Comparison of ENCODE assay signal across 11 cellular contexts in genomic region chr6:63644668-63645326, GRCh38. TPM values are rescaled to one million over a fixed set of nuclear protein-coding genes. Genes with fewer than 3 reads are reported as not detected.
DNase-seq lines count a peak whose midpoint lies in the region; ATAC-seq, FAIRE-seq and TF ChIP-seq lines count a peak whose summit lies in the region.
"Had no signal": no experiment of that assay in that cellular context is flagged by ENCODE, and none has a peak within 500 bp of the region (broad histone marks: within the 10 kb centered on the region; RNA-seq: fewer than 3 reads in every experiment).

No MANE protein-coding gene starts in this region.

- no peaks in the 10 kb centered on the region for H3K27me3 ChIP-seq in bronchial epithelial cell (ENCODE audit: control insufficient read depth, insufficient read depth, low read length)
- H3K27me3 ChIP-seq: transverse colon had no signal

- H3K4me3 ChIP-seq in bronchial epithelial cell (ENCODE audit: low read depth, low read length): no peak overlapping the region
- H3K4me3 ChIP-seq: transverse colon had no signal

- no peak for ATAC-seq in HG03175 (IDR thresholded peaks at IDR 0.05; ENCODE audit: unreplicated experiment)

- DNase-seq in AG08395 (ENCODE audit: low spot score) (peak; percentile 43), LHCN-M2 (ENCODE audit: low read depth) (peak; percentile 62), bronchial epithelial cell (ENCODE audit: low read depth) (peak; percentile 58), lung microvascular endothelial cell (ENCODE audit: low read depth in 2 of 2) (peak; percentile 42 to 52), NCI-H526 (lab: John Stamatoyannopoulos, UW) (no peak), H4 (ENCODE audit: low spot score) (no peak), HUDEP-2 (lab: John Stamatoyannopoulos, UW; ENCODE audit: unreplicated experiment in 76 of 76) (no peak)
- DNase-seq: activated CD4-positive, alpha-beta T cell treated with anti-CD3 and anti-CD28 coated beads, Interleukin-2, amount 10 ng/mL, durations not matched to agents 24 days and 14 days; effector memory CD4-positive, alpha-beta T cell; transverse colon had no signal

- no peak for TF ChIP-seq CTCF in bronchial epithelial cell (IDR thresholded peaks at IDR 0.05; ENCODE audit: insufficient read depth, low read length, severe bottlenecking)

- no peaks in the 10 kb centered on the region for H3K36me3 ChIP-seq in bronchial epithelial cell (ENCODE audit: control insufficient read depth, insufficient read depth, low read length)
- H3K36me3 ChIP-seq: transverse colon had no signal

- no peak for FAIRE-seq in bronchial epithelial cell (lab: Jason Lieb, UNC)

RNA-seq across cellular contexts. Expression of gene PHF3, which starts 9.2 kb away (rescaled TPM):
- 26.6 and 31.7 TPM in 2 replicates for total RNA-seq in LHCN-M2 (2014; rRNA removed)
- 4.4 TPM for polyA plus RNA-seq in LHCN-M2 (2012)
- 33.2 and 36.3 TPM in 2 replicates for total RNA-seq in bronchial epithelial cell
- 29.2 and 40.7 TPM in 2 replicates for total RNA-seq in lung microvascular endothelial cell
- total RNA-seq in H4 (2014; rRNA removed; shearing (Covaris generic)): 25.5 and 35.1 TPM in 2 replicates

Comparison
In these comparisons a context has a peak if more than half of its experiments do, and no peak if none do; other contexts are left out.
1. DNase-seq: peak in AG08395 (single experiment), LHCN-M2 (single experiment), bronchial epithelial cell (single experiment) and lung microvascular endothelial cell (2 of 2); none in NCI-H526 (0 of 2), H4 (single experiment) and HUDEP-2 (0 of 76).